12 cellular contexts compared by ENCODE assay signal in genomic region chr16:66382171-66382965, GRCh38. TPM values are rescaled to one million over a fixed set of nuclear protein-coding genes. Genes with fewer than 3 reads are reported as not detected.
DNase-seq lines count a peak whose midpoint lies in the region; TF ChIP-seq lines count a peak whose summit lies in the region.
"Had no signal": no experiment of that assay in that cellular context is flagged by ENCODE, and none has a peak within 500 bp of the region (broad histone marks: within the 10 kb centered on the region; RNA-seq: fewer than 3 reads in every experiment).

No MANE protein-coding gene starts in this region.

- no peaks in the 10 kb centered on the region for H3K79me2 ChIP-seq in parathyroid adenoma

- no peaks in the 10 kb centered on the region for H3K9me3 ChIP-seq in parathyroid adenoma (ENCODE audit: control insufficient read depth, low read length)

- no peak overlapping the region for H3K4me3 ChIP-seq in parathyroid adenoma (ENCODE audit: low read depth, low read length)
- H3K4me3 ChIP-seq: K562 had no signal

- DNase-seq in ELR (ENCODE audit: low read depth) (peak; percentile 99), SW 1271 (lab: John Stamatoyannopoulos, UW) (peak; percentile 94 to 96), glomerular endothelial cell (ENCODE audit: extremely low read depth, low read depth, low spot score) (peak; percentile 99), NCI-H2171 (lab: John Stamatoyannopoulos, UW) (no peak), NCI-H774 (lab: John Stamatoyannopoulos, UW) (no peak), NCI-H2029 (lab: John Stamatoyannopoulos, UW) (no peak)
- no peak for DNase-seq in activated T-cell treated with anti-CD3 and anti-CD28 coated beads, Interleukin-2, amount 50 U/mL, for 48 hours
- DNase-seq: activated naive CD4-positive, alpha-beta T cell treated with anti-CD3 and anti-CD28 coated beads, Interleukin-2, amount 50 U/mL, for 16 hours; stimulated activated CD8-positive, alpha-beta memory T cell treated with anti-CD3 and anti-CD28 coated beads, Interleukin-4, amount 100 ng/mL, for 48 hours; T-helper 1 cell had no signal

- H3K4me2 ChIP-seq in parathyroid adenoma (ENCODE audit: low read length) = no peak overlapping the region

- no peak overlapping the region for H3K9ac ChIP-seq in parathyroid adenoma

- no peak for TF ChIP-seq CTCF in parathyroid adenoma (IDR thresholded peaks at IDR 0.05)

- H3K27ac ChIP-seq in parathyroid adenoma = peak overlapping the region; percentile 62

- H3K36me3 ChIP-seq in parathyroid adenoma (ENCODE audit: control insufficient read depth, insufficient read depth, low read length) = no peaks in the 10 kb centered on the region

- no peak overlapping the region for H2AFZ ChIP-seq in parathyroid adenoma

- H3K27me3 ChIP-seq in parathyroid adenoma (ENCODE audit: control insufficient read depth, insufficient read depth, low read length) = no peaks in the 10 kb centered on the region

- H3K4me1 ChIP-seq in parathyroid adenoma = peaks cover 9% of the 10 kb centered on the region

RNA-seq across cellular contexts. Expression of gene CDH5, which starts 15.9 kb away (rescaled TPM):
- 1,376 and 1,752 TPM in 2 replicates for total RNA-seq in glomerular endothelial cell
- total RNA-seq: K562 had no signal

RNA-seq across cellular contexts. Expression of gene BEAN1, which starts 44.7 kb away (rescaled TPM):
- 0.35 and 3.1 TPM in 2 replicates for total RNA-seq in glomerular endothelial cell
- total RNA-seq: K562 had no signal

Comparison
In these comparisons a context has a peak if more than half of its experiments do, and no peak if none do; other contexts are left out.
1. DNase-seq: peak in ELR (single experiment), SW 1271 (2 of 2) and glomerular endothelial cell (single experiment); none in NCI-H2171 (single experiment), NCI-H774 (single experiment), NCI-H2029 (single experiment) and activated T-cell treated with anti-CD3 and anti-CD28 coated beads, Interleukin-2, amount 50 U/mL, for 48 hours (0 of 2).